1 cellular context compared by ENCODE assay signal in the genomic region with DNA sequence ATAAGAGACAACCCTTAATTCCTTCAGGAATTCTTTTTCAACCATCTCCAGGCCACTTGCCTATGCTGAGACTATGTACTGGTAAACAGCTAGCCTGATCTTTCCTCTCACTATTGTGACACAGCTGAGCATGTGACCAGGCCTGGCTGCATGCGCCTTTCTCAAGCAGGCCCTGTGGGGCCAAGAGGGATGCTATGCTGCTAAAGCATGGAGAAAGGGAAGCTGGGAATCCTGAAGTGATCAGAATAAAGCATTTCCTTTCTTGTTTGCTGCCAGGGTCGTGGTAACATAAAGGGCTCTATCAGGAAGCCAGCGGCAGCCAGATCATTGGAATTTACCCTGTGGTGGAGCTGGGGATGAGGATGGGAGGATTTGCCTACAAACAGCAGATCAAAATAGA.
A peak's percentile ranks its signal among the peaks of the same experiment; 100 is the strongest.
TF ChIP-seq lines count a peak whose summit lies in the region.

No MANE protein-coding gene starts in this region.

TF ChIP-seq in IMR-90, 13 proteins besides CTCF, POLR2A, EP300 and RAD21:
- TF ChIP-seq NFE2L2 (IDR thresholded peaks at IDR 0.05; ENCODE audit: low read depth, low read length) (no peak), RCOR1 (IDR thresholded peaks at IDR 0.05; ENCODE audit: insufficient replicate concordance, low read length) (no peak), CEBPB (IDR thresholded peaks at IDR 0.05; ENCODE audit: low read depth, low read length) (peak; percentile 70), SMC3 (IDR thresholded peaks at IDR 0.05; ENCODE audit: low read depth, low read length) (no peak), MAFK (IDR thresholded peaks at IDR 0.05; ENCODE audit: low read depth, low read length) (no peak), USF2 (IDR thresholded peaks at IDR 0.05; ENCODE audit: low read depth, low read length) (peak; percentile 72), BHLHE40 (IDR thresholded peaks at IDR 0.05; ENCODE audit: low read depth, low read length) (no peak), MXI1 (IDR thresholded peaks at IDR 0.05; ENCODE audit: borderline replicate concordance, low read depth, low read length) (no peak), CHD1 (IDR thresholded peaks at IDR 0.05; ENCODE audit: low read depth, low read length) (no peak), ELK1 (IDR thresholded peaks at IDR 0.05; ENCODE audit: borderline replicate concordance, low read depth, low read length) (no peak)
